15 cellular contexts compared by ENCODE assay signal in genomic region chr10:6748981-6749630, GRCh38.
DNase-seq lines count a peak whose midpoint lies in the region; ATAC-seq and TF ChIP-seq lines count a peak whose summit lies in the region.
"Had no signal": no experiment of that assay in that cellular context is flagged by ENCODE, and none has a peak within 500 bp of the region (broad histone marks: within the 10 kb centered on the region; RNA-seq: fewer than 3 reads in every experiment).

No MANE protein-coding gene starts in this region.

- intact Hi-C loops in A673 (cut with micrococcal nuclease; ENCODE audit: unreplicated experiment), result loop anchor here (1.0 to 10.0 kb wide), 2 partner anchors 30 to 166 kb away; no protein-coding TSS in a partner anchor

- H3K4me1 Mint-ChIP-seq in HFFc6 (ENCODE audit: low read depth), result peaks cover 57% of the 10 kb centered on the region
- H3K4me1 Mint-ChIP-seq in activated T-cell treated with anti-CD3 and anti-CD28 coated beads, Interleukin-2, amount 50 U/mL, for 72 hours (ENCODE audit: low read depth), result no peaks in the 10 kb centered on the region
- H3K4me1 Mint-ChIP-seq: memory B cell had no signal

- H3K4me1 ChIP-seq in A673 (ENCODE audit: insufficient read depth, low read length, poor library complexity, severe bottlenecking) (peaks cover 52% of the 10 kb centered on the region), adipocyte (ENCODE audit: control insufficient read depth, insufficient read depth, low read length) (peaks cover 8% of the 10 kb centered on the region), foreskin keratinocyte (peaks cover 20% of the 10 kb centered on the region)
- H3K4me1 ChIP-seq: tibial nerve had no signal

- no TSS peak for BruUV-seq in A673 (replicated peaks; lab: Mats Ljungman, UMichigan)

- H3K27me3 ChIP-seq in A673 (replicated peaks; ENCODE audit: insufficient read depth, low read depth, low read length, poor library complexity), result no peaks in the 10 kb centered on the region
- H3K27me3 ChIP-seq in adipocyte (replicated peaks; ENCODE audit: control insufficient read depth, insufficient read depth, low read length), result no peaks in the 10 kb centered on the region
- no peaks in the 10 kb centered on the region for H3K27me3 ChIP-seq in foreskin keratinocyte
- H3K27me3 ChIP-seq: hepatocyte, tibial nerve had no signal

- POLR2A ChIA-PET in A673 (lab: Charles Lee; ENCODE audit: low non-redundant PET), result interaction anchor here (0.6 to 0.7 kb wide), 2 partner anchors 38 to 354 kb away, joined by 3 to 12 read pairs; no protein-coding TSS in a partner anchor

- H3K36me3 Mint-ChIP-seq in HFFc6 (ENCODE audit: low read depth), result 0 out of 2 replicates have a peak, but pooled peaks cover 13% of the 10 kb centered on the region
- peaks cover 3 to 7% of the 10 kb centered on the region in 2 donors for H3K36me3 Mint-ChIP-seq in activated T-cell treated with anti-CD3 and anti-CD28 coated beads, Interleukin-2, amount 50 U/mL, for 72 hours (ENCODE audit: insufficient read depth in 2 of 2)
- H3K36me3 Mint-ChIP-seq: memory B cell had no signal

- H3K27ac ChIP-seq in A673 (ENCODE audit: low read depth, low read length, poor library complexity, severe bottlenecking) (peak overlapping the region; percentile 85), foreskin keratinocyte (peak overlapping the region; percentile 95)
- H3K27ac ChIP-seq: A549, hepatocyte, tibial nerve had no signal

- H3K36me3 ChIP-seq in A673 (ENCODE audit: insufficient read depth, low read length, poor library complexity, severe bottlenecking) (no peaks in the 10 kb centered on the region), adipocyte (ENCODE audit: control insufficient read depth, insufficient read depth, low read length, severe bottlenecking) (no peaks in the 10 kb centered on the region)
- H3K36me3 ChIP-seq: tibial nerve had no signal

- CTCF ChIA-PET in A673 (lab: Charles Lee), result no interaction called here

- no peaks in the 10 kb centered on the region; the same call in 1 of the 2 replicates for H3K27me3 Mint-ChIP-seq in HFFc6 (ENCODE audit: insufficient read depth)
- peaks cover 42% of the 10 kb centered on the region for H3K27me3 Mint-ChIP-seq in activated T-cell treated with anti-CD3 and anti-CD28 coated beads, Interleukin-2, amount 50 U/mL, for 72 hours (ENCODE audit: low read depth)

- peak overlapping the region; percentile 63 for H3K4me3 Mint-ChIP-seq in HFFc6
- no peak overlapping the region for H3K4me3 Mint-ChIP-seq in activated T-cell treated with anti-CD3 and anti-CD28 coated beads, Interleukin-2, amount 50 U/mL, for 72 hours
- H3K4me3 Mint-ChIP-seq: endodermal cell, memory B cell had no signal

- ATAC-seq in foreskin keratinocyte (peak; percentile 91), HG02642 (IDR thresholded peaks at IDR 0.05; ENCODE audit: poor library complexity, unreplicated experiment) (no peak), HG03139 (IDR thresholded peaks at IDR 0.05; ENCODE audit: unreplicated experiment) (no peak)
- ATAC-seq in activated T-cell treated with anti-CD3 and anti-CD28 coated beads, Interleukin-2, amount 50 U/mL, for 72 hours (replicated peaks in 1 of 2), result no peak
- ATAC-seq: A549 had no signal

- H3K27ac Mint-ChIP-seq in HFFc6, result peak overlapping the region; percentile 77
- no peak overlapping the region for H3K27ac Mint-ChIP-seq in activated T-cell treated with anti-CD3 and anti-CD28 coated beads, Interleukin-2, amount 50 U/mL, for 72 hours
- H3K27ac Mint-ChIP-seq: endodermal cell, memory B cell had no signal

- TF ChIP-seq CTCF in A673 (conservative IDR thresholded peaks at IDR 0.05; ENCODE audit: low read depth, low read length), result no peak
- TF ChIP-seq CTCF in HFFc6 (IDR thresholded peaks at IDR 0.05), result no peak
- TF ChIP-seq CTCF in foreskin keratinocyte (conservative IDR thresholded peaks at IDR 0.05), result no peak

- H3K9me3 Mint-ChIP-seq in HFFc6, result no peaks in the 10 kb centered on the region
- H3K9me3 Mint-ChIP-seq in activated T-cell treated with anti-CD3 and anti-CD28 coated beads, Interleukin-2, amount 50 U/mL, for 72 hours, result peaks cover 5 to 12% of the 10 kb centered on the region in 2 donors
- H3K9me3 Mint-ChIP-seq: endodermal cell had no signal

- H3K4me3 ChIP-seq in A673 (ENCODE audit: low read depth, low read length, poor library complexity, severe bottlenecking) (no peak overlapping the region), adipocyte (ENCODE audit: low read length) (no peak overlapping the region)
- H3K4me3 ChIP-seq: A549, hepatocyte, tibial nerve had no signal

- DNase-seq in A673 (ENCODE audit: low spot score) (peak; percentile 96), HFFc6 (peak; percentile 76), adipocyte (ENCODE audit: low read depth) (peak; percentile 53), foreskin keratinocyte (peak; percentile 83 to 95), cortex of kidney (lab: John Stamatoyannopoulos, UW) (no peak)
- no peak for DNase-seq in activated T-cell treated with anti-CD3 and anti-CD28 coated beads, Interleukin-2, amount 50 U/mL, for 72 hours
- DNase-seq: activated CD4-positive, CD25-positive, alpha-beta regulatory T cell; amniotic stem cell; endodermal cell had no signal

- peaks cover 5% of the 10 kb centered on the region for H3K9me3 ChIP-seq in A673 (ENCODE audit: low read depth, low read length, poor library complexity, severe bottlenecking)
- H3K9me3 ChIP-seq in adipocyte (ENCODE audit: control insufficient read depth, low read length), result no peaks in the 10 kb centered on the region
- H3K9me3 ChIP-seq: A549, tibial nerve had no signal

- H3K9ac ChIP-seq in adipocyte (ENCODE audit: low read length), result no peak overlapping the region

Comparison
In these comparisons a context has a peak if more than half of its experiments do, and no peak if none do; other contexts are left out.
1. DNase-seq: peak in A673 (single experiment), HFFc6 (single experiment), adipocyte (single experiment) and foreskin keratinocyte (2 of 2); none in cortex of kidney (single experiment) and activated T-cell treated with anti-CD3 and anti-CD28 coated beads, Interleukin-2, amount 50 U/mL, for 72 hours (0 of 2).